Comparison of ENCODE assay signal across 8 cellular contexts in the genomic region with DNA sequence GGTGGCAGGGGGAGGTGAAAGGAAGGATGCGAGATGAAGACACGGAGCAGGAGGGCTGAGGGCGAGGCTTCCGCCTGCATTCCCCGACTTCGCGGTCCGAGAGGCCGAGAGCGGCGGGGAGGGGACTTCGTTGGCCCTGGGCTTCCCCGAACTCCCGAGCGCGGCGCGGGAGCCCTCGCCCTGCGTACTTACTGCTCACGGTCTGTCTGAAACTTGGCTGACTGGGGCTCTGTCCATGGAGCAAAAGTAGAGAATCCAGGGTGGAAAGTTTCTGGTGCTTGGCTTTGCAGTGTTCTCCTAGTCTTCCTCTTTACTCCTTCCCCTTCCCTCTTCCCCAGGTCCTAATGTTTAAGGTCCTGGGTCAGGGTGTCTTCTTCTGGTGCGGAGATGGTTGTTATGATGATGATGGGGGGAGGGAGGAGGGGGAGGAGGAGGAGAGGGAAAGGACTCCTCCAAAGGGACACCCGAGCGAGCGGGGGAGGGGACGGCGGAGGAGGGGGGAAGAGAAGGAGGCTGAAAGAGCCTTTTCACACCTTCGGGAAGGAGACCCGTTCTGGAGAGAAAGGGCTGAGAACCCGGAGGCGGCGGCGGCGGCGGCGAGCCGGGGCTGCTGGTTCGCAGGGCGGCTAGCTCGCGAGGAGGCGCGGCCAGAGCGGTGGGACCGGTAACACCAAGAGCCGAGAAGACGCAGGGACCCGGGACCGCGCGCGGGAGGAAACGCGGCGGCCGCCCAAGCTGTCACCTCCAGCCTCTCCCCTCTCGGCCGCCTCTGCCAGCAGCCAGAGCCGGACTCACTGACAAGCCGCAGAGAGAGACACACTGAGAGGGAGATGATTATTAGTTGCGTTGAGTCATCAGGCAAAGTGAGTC. TPM values are rescaled to one million over a fixed set of nuclear protein-coding genes. Genes with fewer than 3 reads are reported as not detected.
DNase-seq lines count a peak whose midpoint lies in the region; ATAC-seq and TF ChIP-seq lines count a peak whose summit lies in the region.

A gene (minus strand): TSS at position 793 of the 870 bp plus-strand sequence. CDS start 1,902 bp downstream, outside the sequence.

- WGBS in aorta, 2 donors = 0 to 1% methylated on average over 56 to 61 of the region's 61 CpGs

- ATAC-seq in HG02798 (IDR thresholded peaks at IDR 0.05; ENCODE audit: poor library complexity, unreplicated experiment) (peak; percentile 19), aorta (ENCODE audit: low FRiP score) (no peak), GM18517 (IDR thresholded peaks at IDR 0.05; ENCODE audit: unreplicated experiment) (no peak)

- H3K9ac ChIP-seq in muscle layer of colon (ENCODE audit: low read length) = no peak within 1 kb of the TSS

- H3K4me1 ChIP-seq in SJCRH30 (peaks cover 4% of the 10 kb centered on the region; the same call in 1 of the 2 replicates), muscle layer of colon (ENCODE audit: insufficient read depth, low read length) (peaks cover 14% of the 10 kb centered on the region), aorta (ENCODE audit: control insufficient read depth in 1 of 2, insufficient read depth in 2 of 2, low read length in 2 of 2) (no peaks in the 10 kb centered on the region)

- H3K4me3 ChIP-seq in SJCRH30 (peak within 1 kb of the TSS; percentile 88), dorsolateral prefrontal cortex (peak within 1 kb of the TSS; percentile 61 to 100 (median 91)), muscle layer of colon (ENCODE audit: low read depth in 1 of 2, low read length in 2 of 2) (peak within 1 kb of the TSS; percentile 67 to 88), aorta (ENCODE audit: low read length in 2 of 2) (peak within 1 kb of the TSS; percentile 50 to 75)

- peak within 1 kb of the TSS; percentile 82 for H3K27ac ChIP-seq in SJCRH30
- H3K27ac ChIP-seq in dorsolateral prefrontal cortex = peak within 1 kb of the TSS; percentile 51 to 96 (median 89)
- peak within 1 kb of the TSS; percentile 61 for H3K27ac ChIP-seq in muscle layer of colon (ENCODE audit: low read depth, low read length)
- peak within 1 kb of the TSS in 1 of 2 donors; percentile 15 for H3K27ac ChIP-seq in aorta (ENCODE audit: low read depth in 1 of 2, low read length in 2 of 2)

- no peak for TF ChIP-seq CTCF in dorsolateral prefrontal cortex (IDR thresholded peaks at IDR 0.05 in 54 of 56, conservative IDR thresholded peaks at IDR 0.05 in 2 of 56; ENCODE audit: low read depth in 1 of 56, partially characterized antibody in 56 of 56)

- no peaks in the 10 kb centered on the region for H3K36me3 ChIP-seq in SJCRH30
- no peaks in the 10 kb centered on the region for H3K36me3 ChIP-seq in muscle layer of colon (ENCODE audit: insufficient read depth, low read length)
- no peaks in the 10 kb centered on the region for H3K36me3 ChIP-seq in aorta (ENCODE audit: control insufficient read depth in 1 of 2, insufficient read depth in 2 of 2, low read length in 1 of 2)

- intact Hi-C loops in dorsolateral prefrontal cortex (cut with DNase I) = loop anchor here (2.0 to 5.0 kb wide), 2 partner anchors 1143 to 1755 kb away; no protein-coding TSS in a partner anchor
- intact Hi-C loops in aorta (cut with DNase I) = loop anchor here (2.0 to 10.0 kb wide), 4 partner anchors 153 to 800 kb away; no protein-coding TSS in a partner anchor

- H3K9me3 ChIP-seq in SJCRH30 (replicated peaks) (no peaks in the 10 kb centered on the region), muscle layer of colon (ENCODE audit: low read length) (no peaks in the 10 kb centered on the region), aorta (ENCODE audit: control insufficient read depth, low read length) (no peaks in the 10 kb centered on the region)

- peak; percentile 72 for DNase-seq in DMS 273 (lab: John Stamatoyannopoulos, UW; ENCODE audit: unreplicated experiment)
- DNase-seq in SJCRH30 = peak; percentile 58 to 70
- DNase-seq in dorsolateral prefrontal cortex = peak in 1 of 10 donors; percentile 55
- peak; percentile 53 to 84 for DNase-seq in aorta
- DNase-seq in NCI-H1048 (lab: John Stamatoyannopoulos, UW) = no peak

- no peaks in the 10 kb centered on the region for H3K27me3 ChIP-seq in SJCRH30
- H3K27me3 ChIP-seq in dorsolateral prefrontal cortex = peaks cover 0 to 64% (median 25%) of the 10 kb centered on the region in 45 donors
- H3K27me3 ChIP-seq in muscle layer of colon (ENCODE audit: control insufficient read depth in 1 of 2, insufficient read depth in 2 of 2, low read length in 2 of 2) = peaks cover 59 to 77% of the 10 kb centered on the region in 2 donors
- no peaks in the 10 kb centered on the region for H3K27me3 ChIP-seq in aorta (ENCODE audit: control insufficient read depth in 1 of 2, insufficient read depth in 2 of 2, low read length in 1 of 2)

RNA-seq across cellular contexts. Expression of the gene that starts here (rescaled TPM):
- total RNA-seq in SJCRH30 (2014; rRNA removed; shearing (Covaris generic)) = 13.3 and 14.8 TPM in 2 replicates
- total RNA-seq in dorsolateral prefrontal cortex (100 to 1,000 TPM in 117 of 120 experiments, 10 to 100 TPM in 3; 77.2 to 202 (median 149) TPM), aorta (10 to 100 TPM in 1 of 2 donors, 1 to 10 TPM in 1; 9.9 to 14.5 TPM)
- 1 to 10 TPM; 1.3 to 1.9 TPM for polyA plus RNA-seq in aorta
